Comparison of ENCODE assay signal across 12 cellular contexts in genomic region chr20:49697071-49697470, GRCh38. TPM values are rescaled to one million over a fixed set of nuclear protein-coding genes. Genes with fewer than 3 reads are reported as not detected.
DNase-seq lines count a peak whose midpoint lies in the region; ATAC-seq, FAIRE-seq and TF ChIP-seq lines count a peak whose summit lies in the region.
"Had no signal": no experiment of that assay in that cellular context is flagged by ENCODE, and none has a peak within 500 bp of the region (broad histone marks: within the 10 kb centered on the region; RNA-seq: fewer than 3 reads in every experiment).

No MANE protein-coding gene starts in this region.

- H3K27me3 Mint-ChIP-seq in mesothelial cell of epicardium (ENCODE audit: low read depth) = no peaks in the 10 kb centered on the region
- H3K27me3 Mint-ChIP-seq: naive thymus-derived CD4-positive, alpha-beta T cell; T-helper 17 cell had no signal

- H3K27ac ChIP-seq in HCT116 (ENCODE audit: low read depth, low read length) (peak overlapping the region; percentile 32), colonic mucosa (no peak overlapping the region), pancreas (peak overlapping the region; percentile 10 to 81 (median 60))

- H3K36me3 ChIP-seq in HCT116 (ENCODE audit: control insufficient read depth in 1 of 2, insufficient read depth in 2 of 2, low read length in 2 of 2) (no peaks in the 10 kb centered on the region), colonic mucosa (no peaks in the 10 kb centered on the region), pancreas (no peaks in the 10 kb centered on the region)

- no peaks in the 10 kb centered on the region for H3K27me3 ChIP-seq in HCT116 (ENCODE audit: insufficient read depth, low read length)
- no peaks in the 10 kb centered on the region for H3K27me3 ChIP-seq in colonic mucosa
- H3K27me3 ChIP-seq in pancreas = no peaks in the 10 kb centered on the region
- H3K27me3 ChIP-seq: heart right ventricle had no signal

- ATAC-seq in HCT116 (no peak), pancreas (peak; percentile 80 to 93 (median 88)), GM18511 (IDR thresholded peaks at IDR 0.05; ENCODE audit: unreplicated experiment) (no peak), esophagus mucosa (no peak)
- ATAC-seq: naive thymus-derived CD4-positive, alpha-beta T cell; T-helper 17 cell had no signal

- H3K9me2 ChIP-seq in HCT116 (ENCODE audit: insufficient read depth) = no peaks in the 10 kb centered on the region

- peaks cover 51% of the 10 kb centered on the region for H3K4me1 Mint-ChIP-seq in mesothelial cell of epicardium

- POLR2A ChIA-PET in HCT116 (lab: Charles Lee) = interaction anchor here (0.7 to 1.3 kb wide), 5 partner anchors 14 to 79 kb away, joined by 3 read pairs; partner anchors contain the start of gene B4GALT5

- DNase-seq in HCT116 (ENCODE audit: low read depth, low spot score) (no peak), NCI-H2171 treated with DMSO at 0.1 percent for 48 hours (lab: John Stamatoyannopoulos, UW) (peak; percentile 87), colonic mucosa (peak; percentile 68), pancreas (peak; percentile 62 to 83 (median 74)), mesothelial cell of epicardium (ENCODE audit: low spot score in 2 of 2, unreplicated experiment in 2 of 2) (no peak), iPS-NIHi11 (ENCODE audit: low spot score) (no peak)
- DNase-seq: cerebellar nuclear complex; heart right ventricle; naive thymus-derived CD4-positive, alpha-beta T cell; T-helper 17 cell had no signal

- TF ChIP-seq CTCF in HCT116 (IDR thresholded peaks at IDR 0.05 in 2 of 3, conservative IDR thresholded peaks at IDR 0.05 in 1 of 3; ENCODE audit: borderline replicate concordance in 1 of 3, insufficient read depth in 1 of 3, low read depth in 2 of 3, low read length in 2 of 3) (no peak), colonic mucosa (IDR thresholded peaks at IDR 0.05) (no peak), pancreas (IDR thresholded peaks at IDR 0.05) (no peak), mesothelial cell of epicardium (IDR thresholded peaks at IDR 0.05; ENCODE audit: unreplicated experiment) (no peak)

- BruUV-seq in HCT116 (replicated peaks; lab: Mats Ljungman, UMichigan) = no TSS peak

- H4K20me1 ChIP-seq in HCT116 (ENCODE audit: insufficient read depth) = peaks cover 44% of the 10 kb centered on the region; the same call in 1 of the 2 replicates

- 0 out of 2 replicates have a peak overlapping the region, but pooled peaks have one; percentile 2 for H3K9ac ChIP-seq in HCT116 (ENCODE audit: low read length)
- peak overlapping the region in 1 of 2 donors; percentile 31 for H3K9ac ChIP-seq in colonic mucosa (ENCODE audit: low read depth in 2 of 2, low read length in 2 of 2)

- no peak overlapping the region for H3K4me3 Mint-ChIP-seq in mesothelial cell of epicardium
- H3K4me3 Mint-ChIP-seq: naive thymus-derived CD4-positive, alpha-beta T cell; T-helper 17 cell had no signal

- H3K4me2 ChIP-seq in HCT116 (ENCODE audit: low read length) = peak overlapping the region; percentile 39

- H3K9me3 ChIP-seq in HCT116 (ENCODE audit: control insufficient read depth in 1 of 2, insufficient read depth in 1 of 2, low read depth in 1 of 2, low read length in 2 of 2) = no peaks in the 10 kb centered on the region
- H3K9me3 ChIP-seq in colonic mucosa = no peaks in the 10 kb centered on the region
- no peaks in the 10 kb centered on the region for H3K9me3 ChIP-seq in pancreas
- H3K9me3 ChIP-seq: heart right ventricle had no signal

- CTCF ChIA-PET in HCT116 (lab: Charles Lee) = interaction anchor here (1.3 kb wide), 1 partner anchor 9 kb away, joined by 6 read pairs; no protein-coding TSS in a partner anchor

- H2AFZ ChIP-seq in HCT116 (ENCODE audit: low read depth, low read length, poor library complexity, severe bottlenecking) = no peak overlapping the region

- TF ChIP-seq RAD21 in HCT116 (IDR thresholded peaks at IDR 0.05; ENCODE audit: low read depth) = no peak

- no peaks in the 10 kb centered on the region for H3K9me3 Mint-ChIP-seq in mesothelial cell of epicardium
- H3K9me3 Mint-ChIP-seq: naive thymus-derived CD4-positive, alpha-beta T cell had no signal

- 22 to 26% methylated on average over 6 of the region's 6 CpGs for WGBS in pancreas, 2 donors

- H3K79me2 ChIP-seq in HCT116 (ENCODE audit: insufficient read depth, low read length) = peaks cover 100% of the 10 kb centered on the region

- TF ChIP-seq POLR2A in HCT116 (IDR thresholded peaks at IDR 0.05; ENCODE audit: borderline replicate concordance, extremely low read depth, insufficient read depth, insufficient read length) = no peak

- H3K4me3 ChIP-seq in HCT116 (replicated peaks in 1 of 2; ENCODE audit: low read depth in 1 of 2, low read length in 2 of 2) (no peak overlapping the region), colonic mucosa (no peak overlapping the region), pancreas (peak overlapping the region in 1 of 4 donors; percentile 4)
- H3K4me3 ChIP-seq: heart right ventricle had no signal

- RAD21 ChIA-PET in HCT116 (lab: Charles Lee; ENCODE audit: low non-redundant PET in 1 of 2, low total read pairs in 2 of 2, uncharacterized antibody in 2 of 2, unreplicated experiment in 2 of 2) = no interaction called here

- no peak for FAIRE-seq in pancreas (lab: Jason Lieb, UNC)

- H3K27ac Mint-ChIP-seq in mesothelial cell of epicardium = no peak overlapping the region
- H3K27ac Mint-ChIP-seq: naive thymus-derived CD4-positive, alpha-beta T cell; T-helper 17 cell had no signal

- no peaks in the 10 kb centered on the region for H3K36me3 Mint-ChIP-seq in mesothelial cell of epicardium

- intact Hi-C loops in HCT116 (cut with micrococcal nuclease) (no loop called here), colonic mucosa (cut with DNase I) (no loop called here), pancreas (cut with DNase I) (no loop called here)

- H3K4me1 ChIP-seq in HCT116 (ENCODE audit: control insufficient read depth in 1 of 2, insufficient read depth in 2 of 2, low read length in 2 of 2) (peaks cover 96 to 98% of the 10 kb centered on the region in 2 experiments), colonic mucosa (peaks cover 3% of the 10 kb centered on the region), pancreas (peaks cover 32 to 76% (median 42%) of the 10 kb centered on the region in 3 donors)

TF ChIP-seq in HCT116, 20 proteins besides CTCF, POLR2A, EP300 and RAD21:
- TF ChIP-seq YY1 (IDR thresholded peaks at IDR 0.05; ENCODE audit: extremely low read depth, insufficient replicate concordance, low read depth, low read length) (no peak), MAX (IDR thresholded peaks at IDR 0.05) (peak; percentile 34; the same call in 1 of the 2 replicates), ZBTB33 (IDR thresholded peaks at IDR 0.05; ENCODE audit: extremely low read depth, insufficient replicate concordance, low read length) (no peak), EGR1 (IDR thresholded peaks at IDR 0.05; ENCODE audit: low read depth) (no peak), SRF (IDR thresholded peaks at IDR 0.05; ENCODE audit: low read depth) (no peak)

RNA-seq across cellular contexts. Expression of gene B4GALT5, which starts 16.6 kb away (rescaled TPM):
- total RNA-seq in HCT116 (2021; ENCODE audit: unreplicated experiment) = 92.5 TPM
- polyA plus RNA-seq in HCT116 (2012) = 39.5 and 44.4 TPM in 2 replicates
- 10 to 100 TPM; 34.5 to 56.2 TPM for total RNA-seq in colonic mucosa
- 10 to 100 TPM in 3 of 6 donors, 1 to 10 TPM in 3; 7.4 to 28.2 (median 9.6) TPM for total RNA-seq in pancreas
- polyA plus RNA-seq in pancreas = 1 to 10 TPM; 5.1 to 7.7 TPM
- 52.6 to 53.8 TPM (median 52.6 TPM) in 3 replicates for total RNA-seq in mesothelial cell of epicardium
- total RNA-seq in esophagus mucosa = 31.3 TPM

Comparison
In these comparisons a context has a peak if more than half of its experiments do, and no peak if none do; other contexts are left out.
1. ATAC-seq: peak in pancreas (4 of 4); none in HCT116 (single experiment), GM18511 (single experiment) and esophagus mucosa (single experiment).
2. DNase-seq: peak in NCI-H2171 treated with DMSO at 0.1 percent for 48 hours (single experiment), colonic mucosa (single experiment) and pancreas (6 of 6); none in HCT116 (single experiment), mesothelial cell of epicardium (0 of 2) and iPS-NIHi11 (single experiment).